ENCODE assay signal across 20 cellular contexts in genomic region chr14:92800525-92800924, GRCh38. TPM values are rescaled to one million over a fixed set of nuclear protein-coding genes. Genes with fewer than 3 reads are reported as not detected.
DNase-seq lines count a peak whose midpoint lies in the region; ATAC-seq and TF ChIP-seq lines count a peak whose summit lies in the region.
"Had no signal": no experiment of that assay in that cellular context is flagged by ENCODE, and none has a peak within 500 bp of the region (broad histone marks: within the 10 kb centered on the region; RNA-seq: fewer than 3 reads in every experiment).

No MANE protein-coding gene starts in this region.

- intact Hi-C loops in activated naive CD4-positive, alpha-beta T cell treated with anti-CD3 and anti-CD28 coated beads for 36 hours (cut with micrococcal nuclease): no loop called here
- intact Hi-C loops in testis (cut with DNase I; ENCODE audit: low total_unique reads): no loop called here

- POLR2A ChIA-PET in T-cell (lab: Charles Lee): interaction anchor here in 1 of 2 donors (0.6 kb wide), 1 partner anchor 52 kb away, joined by 3 read pairs; no protein-coding TSS in a partner anchor

- no peak for ATAC-seq in T-cell (replicated peaks in 1 of 4)
- ATAC-seq in GM18861 (IDR thresholded peaks at IDR 0.05; ENCODE audit: unreplicated experiment): no peak
- ATAC-seq in GM18858 (IDR thresholded peaks at IDR 0.05; ENCODE audit: unreplicated experiment): no peak
- ATAC-seq in GM19324 (IDR thresholded peaks at IDR 0.05; ENCODE audit: low FRiP score, unreplicated experiment): no peak
- ATAC-seq: foreskin keratinocyte had no signal

- peaks cover 22% of the 10 kb centered on the region for H3K36me3 Mint-ChIP-seq in activated naive CD4-positive, alpha-beta T cell treated with anti-CD3 and anti-CD28 coated beads, Interleukin-2, amount 50 U/mL, for 24 hours
- H3K36me3 Mint-ChIP-seq in activated naive CD4-positive, alpha-beta T cell treated with anti-CD3 and anti-CD28 coated beads for 36 hours (ENCODE audit: low read depth): peaks cover 24% of the 10 kb centered on the region
- H3K36me3 Mint-ChIP-seq in T-cell: peaks cover 56% of the 10 kb centered on the region

- H3K4me1 ChIP-seq in hepatocyte (ENCODE audit: insufficient read depth) (peaks cover 17% of the 10 kb centered on the region), testis (peaks cover 34% of the 10 kb centered on the region)

- H3K9me3 ChIP-seq in hepatocyte (ENCODE audit: low read depth) (no peaks in the 10 kb centered on the region), testis (no peaks in the 10 kb centered on the region)
- H3K9me3 ChIP-seq: HAP-1, transverse colon had no signal

- no peak overlapping the region for H2AFZ ChIP-seq in hepatocyte

- no peaks in the 10 kb centered on the region for H3K27me3 Mint-ChIP-seq in activated naive CD4-positive, alpha-beta T cell treated with anti-CD3 and anti-CD28 coated beads, Interleukin-2, amount 50 U/mL, for 24 hours
- no peaks in the 10 kb centered on the region for H3K27me3 Mint-ChIP-seq in activated naive CD4-positive, alpha-beta T cell treated with anti-CD3 and anti-CD28 coated beads for 36 hours (ENCODE audit: low read depth)
- H3K27me3 Mint-ChIP-seq in T-cell: no peaks in the 10 kb centered on the region

- no peaks in the 10 kb centered on the region for H3K9me2 ChIP-seq in hepatocyte (replicated peaks; ENCODE audit: insufficient read depth)

- peaks cover 42% of the 10 kb centered on the region for H4K20me1 ChIP-seq in hepatocyte (ENCODE audit: insufficient read depth, poor library complexity, severe bottlenecking)

- peaks cover 80% of the 10 kb centered on the region for H3K4me1 Mint-ChIP-seq in activated naive CD4-positive, alpha-beta T cell treated with anti-CD3 and anti-CD28 coated beads, Interleukin-2, amount 50 U/mL, for 24 hours
- peaks cover 66% of the 10 kb centered on the region for H3K4me1 Mint-ChIP-seq in activated naive CD4-positive, alpha-beta T cell treated with anti-CD3 and anti-CD28 coated beads for 36 hours (ENCODE audit: low read depth)
- H3K4me1 Mint-ChIP-seq in T-cell: peaks cover 71 to 74% (median 73%) of the 10 kb centered on the region in 3 donors

- CTCF ChIA-PET in activated naive CD4-positive, alpha-beta T cell treated with anti-CD3 and anti-CD28 coated beads for 36 hours (lab: Charles Lee): no interaction called here
- CTCF ChIA-PET in T-cell (lab: Charles Lee): no interaction called here

- H3K27ac ChIP-seq in hepatocyte (no peak overlapping the region), testis (peak overlapping the region; percentile 28 to 74)
- H3K27ac ChIP-seq: coronary artery, foreskin keratinocyte, HL-60, transverse colon had no signal

- H3K4me3 ChIP-seq in hepatocyte: no peak overlapping the region
- no peak overlapping the region for H3K4me3 ChIP-seq in testis
- H3K4me3 ChIP-seq: coronary artery, HAP-1, transverse colon had no signal

- TF ChIP-seq CTCF in hepatocyte (IDR thresholded peaks at IDR 0.05; ENCODE audit: poor library complexity) (no peak), testis (IDR thresholded peaks at IDR 0.05) (no peak)

- H3K4me3 Mint-ChIP-seq in activated naive CD4-positive, alpha-beta T cell treated with anti-CD3 and anti-CD28 coated beads, Interleukin-2, amount 50 U/mL, for 24 hours: peak overlapping the region; percentile 68
- H3K4me3 Mint-ChIP-seq in activated naive CD4-positive, alpha-beta T cell treated with anti-CD3 and anti-CD28 coated beads for 36 hours: no peak overlapping the region
- peak overlapping the region; percentile 29 to 60 (median 46) for H3K4me3 Mint-ChIP-seq in T-cell

- WGBS in hepatocyte (ENCODE audit: low lambda C conversion rate, missing lambda C conversion rate): 90% methylated on average over 3 of the region's 3 CpGs
- WGBS in testis, 2 donors: 14 to 26% methylated on average over 3 of the region's 3 CpGs

- peak overlapping the region; percentile 38 for H3K27ac Mint-ChIP-seq in activated naive CD4-positive, alpha-beta T cell treated with anti-CD3 and anti-CD28 coated beads, Interleukin-2, amount 50 U/mL, for 24 hours
- H3K27ac Mint-ChIP-seq in activated naive CD4-positive, alpha-beta T cell treated with anti-CD3 and anti-CD28 coated beads for 36 hours: no peak overlapping the region
- no peak overlapping the region for H3K27ac Mint-ChIP-seq in T-cell

- H3K27me3 ChIP-seq in hepatocyte (no peaks in the 10 kb centered on the region), testis (no peaks in the 10 kb centered on the region)
- H3K27me3 ChIP-seq: foreskin keratinocyte, transverse colon had no signal

- no peaks in the 10 kb centered on the region for H3K9me3 Mint-ChIP-seq in activated naive CD4-positive, alpha-beta T cell treated with anti-CD3 and anti-CD28 coated beads, Interleukin-2, amount 50 U/mL, for 24 hours
- H3K9me3 Mint-ChIP-seq in activated naive CD4-positive, alpha-beta T cell treated with anti-CD3 and anti-CD28 coated beads for 36 hours: no peaks in the 10 kb centered on the region
- H3K9me3 Mint-ChIP-seq in T-cell: no peaks in the 10 kb centered on the region

- no peak for DNase-seq in activated naive CD4-positive, alpha-beta T cell treated with anti-CD3 and anti-CD28 coated beads for 36 hours
- no peak for DNase-seq in T-cell
- DNase-seq in hepatocyte (ENCODE audit: low spot score): no peak
- DNase-seq in testis: no peak
- DNase-seq: activated CD4-positive, CD25-positive, alpha-beta regulatory T cell treated with anti-CD3 and anti-CD28 coated beads, Interleukin-2, amount 50 U/mL, for 72 hours; activated gamma-delta T cell treated with Interleukin-2 at 50 U/mL for 16 hours; COR-L47; EL; foreskin keratinocyte; mesendoderm; NCI-H2029 treated with DMSO at 0.1 percent for 48 hours; SIG-M5; transverse colon had no signal

- H3K4me2 ChIP-seq in hepatocyte: peak overlapping the region; percentile 54

- TF ChIP-seq POLR2A in testis (IDR thresholded peaks at IDR 0.05): no peak

- peaks cover 93% of the 10 kb centered on the region for H3K79me2 ChIP-seq in hepatocyte

- no peaks in the 10 kb centered on the region for H3K36me3 ChIP-seq in hepatocyte (replicated peaks; ENCODE audit: insufficient read depth, low read depth)
- no peaks in the 10 kb centered on the region for H3K36me3 ChIP-seq in testis (ENCODE audit: low read depth, missing control alignments)

RNA-seq across cellular contexts. Expression of gene GOLGA5, which starts 6.4 kb away (rescaled TPM):
- 10 to 100 TPM; 14.5 to 14.7 TPM for total RNA-seq in activated naive CD4-positive, alpha-beta T cell treated with anti-CD3 and anti-CD28 coated beads for 36 hours
- total RNA-seq in T-cell (10 to 100 TPM; 14.1 to 24.3 (median 21.5) TPM), hepatocyte (62.4 and 63.9 TPM in 2 replicates), testis (10 to 100 TPM; 78.2 to 92.0 TPM)
- polyA plus RNA-seq in hepatocyte (50.0 and 52.7 TPM in 2 replicates), testis (ENCODE audit: insufficient read depth, low read depth, low replicate concordance) (46.8 TPM)

RNA-seq across cellular contexts. Expression of gene LGMN, which starts 52.1 kb away (rescaled TPM):
- total RNA-seq in activated naive CD4-positive, alpha-beta T cell treated with anti-CD3 and anti-CD28 coated beads for 36 hours: 1 to 10 TPM; 6.9 to 7.7 TPM
- total RNA-seq in T-cell (10 to 100 TPM in 2 of 5 donors, 1 to 10 TPM in 3; 6.1 to 11.1 (median 8.8) TPM), hepatocyte (125 and 130 TPM in 2 replicates), testis (100 to 1,000 TPM in 1 of 2 donors, 10 to 100 TPM in 1; 58.1 to 102 TPM)
- polyA plus RNA-seq in hepatocyte (139 and 169 TPM in 2 replicates), testis (ENCODE audit: insufficient read depth, low read depth, low replicate concordance) (88.9 TPM)

Comparison
In these comparisons a context has a peak if more than half of its experiments do, and no peak if none do; other contexts are left out.
1. RNA of gene LGMN, which starts 52.1 kb away (total RNA-seq): 125 to 130 TPM in hepatocyte and 58.1 to 102 TPM in testis; 6.1 to 11.1 TPM in T-cell and 6.9 to 7.7 TPM in activated naive CD4-positive, alpha-beta T cell treated with anti-CD3 and anti-CD28 coated beads for 36 hours; every median in the first group is over 4 times any median in the second.